In the genomic region with DNA sequence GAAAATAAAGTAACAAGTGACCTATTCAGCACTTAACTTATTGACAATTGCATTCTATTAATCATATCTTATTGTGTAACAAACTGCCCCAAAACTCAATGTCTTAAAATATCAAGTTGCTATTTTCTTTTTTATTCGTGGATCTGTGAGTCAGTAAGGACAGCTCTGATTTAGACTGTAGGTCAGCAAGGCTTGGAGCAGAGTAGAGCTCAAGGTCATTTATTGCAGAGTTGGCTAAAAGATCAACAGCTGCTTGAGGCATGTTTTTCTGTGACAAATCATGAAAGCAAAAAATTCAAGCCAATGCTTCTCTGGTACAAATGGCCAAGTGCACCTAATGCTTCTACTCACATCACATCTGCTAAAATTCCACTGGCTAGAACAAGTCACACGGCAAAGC, we compare ENCODE assay signal across 24 cellular contexts.
"Had no signal": no experiment of that assay in that cellular context is flagged by ENCODE, and none has a peak within 500 bp of the region (broad histone marks: within the 10 kb centered on the region; RNA-seq: fewer than 3 reads in every experiment).

No MANE protein-coding gene starts in this region.

- H3K4me3 Mint-ChIP-seq: effector memory CD8-positive, alpha-beta T cell; natural killer cell; stimulated activated naive CD8-positive, alpha-beta T cell treated with anti-CD3 and anti-CD28 coated beads, Interleukin-15, amount 100 ng/mL, for 72 hours had no signal

- H3K4me1 ChIP-seq: lower lobe of right lung, parathyroid adenoma, right atrium auricular region, sigmoid colon, suprapubic skin, thyroid gland, vagina had no signal

- H3K9me3 ChIP-seq: lower lobe of right lung, neutrophil, right atrium auricular region, sigmoid colon, suprapubic skin, thyroid gland, vagina had no signal

- H3K79me2 ChIP-seq: parathyroid adenoma had no signal

- H3K27ac Mint-ChIP-seq: effector memory CD8-positive, alpha-beta T cell; natural killer cell; progenitor cell of endocrine pancreas; stimulated activated naive CD8-positive, alpha-beta T cell treated with anti-CD3 and anti-CD28 coated beads, Interleukin-15, amount 100 ng/mL, for 72 hours had no signal

- H3K27ac ChIP-seq: lower lobe of right lung, neutrophil, parathyroid adenoma, right atrium auricular region, sigmoid colon, suprapubic skin, thyroid gland, vagina had no signal

- H2AFZ ChIP-seq: parathyroid adenoma had no signal

- DNase-seq: cortex of kidney; effector memory CD8-positive, alpha-beta T cell; head of caudate nucleus; left ventricle myocardium superior; lower lobe of right lung; natural killer cell; sigmoid colon; small intestine; stimulated activated CD4-positive, alpha-beta T cell treated with anti-CD3 and anti-CD28 coated beads, Interleukin-15, amount 100 ng/mL, for 24 hours; stimulated activated CD4-positive, alpha-beta T cell treated with anti-CD3 and anti-CD28 coated beads, Interleukin-2, amount 100 ng/mL, for 48 hours; stimulated activated CD8-positive, alpha-beta memory T cell treated with anti-CD3 and anti-CD28 coated beads, Interleukin-4, amount 100 ng/mL, for 48 hours; stimulated activated naive CD4-positive, alpha-beta T cell; stimulated activated naive CD8-positive, alpha-beta T cell treated with anti-CD3 and anti-CD28 coated beads, Interleukin-15, amount 100 ng/mL, for 72 hours; thyroid gland; trophoblast cell had no signal

- ATAC-seq: effector memory CD8-positive, alpha-beta T cell; left ventricle myocardium superior; lower lobe of right lung; natural killer cell; stimulated activated naive CD8-positive, alpha-beta T cell treated with anti-CD3 and anti-CD28 coated beads, Interleukin-15, amount 100 ng/mL, for 72 hours had no signal

- H3K36me3 ChIP-seq: lower lobe of right lung, neutrophil, right atrium auricular region, sigmoid colon, suprapubic skin, thyroid gland, vagina had no signal

- H3K27me3 ChIP-seq: neutrophil, right atrium auricular region, suprapubic skin, thyroid gland, vagina had no signal

- FAIRE-seq: endometrium, frontal cortex, keratinocyte, small intestine had no signal

- H3K4me3 ChIP-seq: lower lobe of right lung, right atrium auricular region, sigmoid colon, suprapubic skin, thyroid gland, vagina had no signal

- H3K9ac ChIP-seq: parathyroid adenoma had no signal

- H3K4me1 Mint-ChIP-seq: natural killer cell; stimulated activated naive CD8-positive, alpha-beta T cell treated with anti-CD3 and anti-CD28 coated beads, Interleukin-15, amount 100 ng/mL, for 72 hours had no signal

- H3K27me3 Mint-ChIP-seq: effector memory CD8-positive, alpha-beta T cell; stimulated activated naive CD8-positive, alpha-beta T cell treated with anti-CD3 and anti-CD28 coated beads, Interleukin-15, amount 100 ng/mL, for 72 hours had no signal
